Comparison of ENCODE assay signal across 1 cellular context in the genomic region with DNA sequence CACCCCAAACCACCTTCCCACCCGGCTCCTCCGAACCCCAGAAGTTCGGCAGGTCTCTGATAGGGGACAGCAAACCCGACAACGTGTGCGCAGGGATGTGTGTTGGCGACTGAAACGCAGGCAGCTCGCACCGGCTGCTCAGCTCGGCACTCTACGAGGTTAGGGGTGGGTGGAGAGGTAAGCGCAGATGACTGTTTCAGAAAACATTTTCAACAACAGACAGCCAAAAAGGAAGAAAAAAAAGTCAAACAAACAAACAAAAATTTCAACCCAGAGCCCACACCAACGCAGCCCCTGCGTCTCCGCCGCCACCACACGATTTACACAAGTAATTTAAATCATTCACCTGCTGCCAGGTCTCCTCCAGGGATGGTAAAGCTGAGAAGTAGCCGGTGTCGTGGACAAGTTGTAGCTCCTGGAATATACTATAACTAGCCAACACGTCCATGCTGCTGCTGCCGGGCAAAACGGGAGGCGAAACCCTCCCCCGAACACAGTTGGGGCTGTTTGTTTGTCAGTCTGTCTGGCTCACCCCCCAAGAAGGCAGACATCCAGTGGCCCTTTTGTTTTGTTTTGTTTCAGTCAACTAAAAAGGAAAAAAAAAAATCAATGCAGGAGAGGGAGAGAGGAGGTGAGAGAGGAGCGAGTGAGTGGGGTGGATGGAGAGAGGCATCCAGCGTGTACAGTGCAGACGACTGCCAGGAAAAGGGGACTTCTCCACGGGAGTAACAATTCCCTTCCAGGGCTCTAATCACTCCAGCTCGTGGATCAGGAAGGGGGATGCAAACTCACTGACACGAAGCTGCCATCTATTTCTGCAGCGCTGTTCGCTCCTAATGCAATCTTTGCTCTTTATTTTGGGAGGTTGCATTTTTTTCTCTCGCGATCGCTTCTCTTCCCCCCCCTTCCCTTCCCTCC.
TF ChIP-seq lines count a peak whose summit lies in the region.

A gene (minus strand): TSS at position 828 of the 918 bp plus-strand sequence. CDS start 380 bp downstream, at position 448.

TF ChIP-seq in H1, 55 proteins besides CTCF, POLR2A, EP300 and RAD21 (continues in another document):
- TF ChIP-seq HDAC2 (IDR thresholded peaks at IDR 0.05; ENCODE audit: borderline replicate concordance in 1 of 2, low read depth in 2 of 2, low read length in 2 of 2) (0 out of 4 replicates have a peak, but pooled peaks of 1 of the 2 experiments have one; percentile 49), TEAD4 (IDR thresholded peaks at IDR 0.05; ENCODE audit: low read depth, low read length) (no peak), CEBPB (IDR thresholded peaks at IDR 0.05; ENCODE audit: low read depth, low read length) (no peak), JUN (IDR thresholded peaks at IDR 0.05; ENCODE audit: low read depth, low read length) (no peak), RNF2 (IDR thresholded peaks at IDR 0.05; ENCODE audit: borderline replicate concordance, low read depth, low read length, missing control alignments, poor library complexity, severe bottlenecking) (no peak), POLR2AphosphoS5 (IDR thresholded peaks at IDR 0.05; ENCODE audit: low read depth, low read length) (peak; percentile 79; the same call in 1 of the 2 replicates), SIRT6 (IDR thresholded peaks at IDR 0.05; ENCODE audit: low read length) (no peak), HDAC6 (IDR thresholded peaks at IDR 0.05; ENCODE audit: low read depth, low read length) (no peak), TCF12 (IDR thresholded peaks at IDR 0.05; ENCODE audit: low read depth, low read length) (no peak), RFX5 (IDR thresholded peaks at IDR 0.05; ENCODE audit: borderline replicate concordance, low read depth, low read length) (no peak), SUZ12 (IDR thresholded peaks at IDR 0.05; ENCODE audit: low read length) (no peak), PHF8 (conservative IDR thresholded peaks at IDR 0.05; ENCODE audit: low read depth, low read length) (0 out of 2 replicates have a peak, but pooled peaks have one; percentile 43), SP4 (IDR thresholded peaks at IDR 0.05; ENCODE audit: low read length) (no peak), ZNF274 (IDR thresholded peaks at IDR 0.05; ENCODE audit: borderline replicate concordance, extremely low read depth, low read length) (no peak), SAP30 (IDR thresholded peaks at IDR 0.05; ENCODE audit: insufficient read depth, insufficient replicate concordance, low read length) (no peak), SP2 (IDR thresholded peaks at IDR 0.05; ENCODE audit: low read length) (no peak), SIX5 (IDR thresholded peaks at IDR 0.05; ENCODE audit: low read depth, low read length) (no peak), NRF1 (IDR thresholded peaks at IDR 0.05; ENCODE audit: low read depth, low read length) (0 out of 2 replicates have a peak, but pooled peaks have one; percentile 14), CHD1 (IDR thresholded peaks at IDR 0.05; ENCODE audit: low read depth, low read length) (0 out of 2 replicates have a peak, but pooled peaks have one; percentile 28), BCL11A (IDR thresholded peaks at IDR 0.05; ENCODE audit: low read depth in 2 of 2, low read length in 2 of 2) (no peak), CTBP2 (IDR thresholded peaks at IDR 0.05; ENCODE audit: borderline replicate concordance, insufficient read depth, insufficient read length, low read length) (no peak), KDM4A (IDR thresholded peaks at IDR 0.05; ENCODE audit: low read depth, low read length, severe bottlenecking) (peak; percentile 40), BACH1 (IDR thresholded peaks at IDR 0.05; ENCODE audit: low read length) (no peak), SP1 (IDR thresholded peaks at IDR 0.05; ENCODE audit: low read depth, low read length) (no peak), KDM1A (IDR thresholded peaks at IDR 0.05; ENCODE audit: borderline replicate concordance, low read length) (0 out of 2 replicates have a peak, but pooled peaks have one; percentile 18), FOSL1 (IDR thresholded peaks at IDR 0.05; ENCODE audit: insufficient read depth, low read depth, low read length) (no peak), CBX5 (IDR thresholded peaks at IDR 0.05; ENCODE audit: low read depth, low read length) (no peak), TBP (IDR thresholded peaks at IDR 0.05; ENCODE audit: low read depth, low read length) (peak; percentile 56), CREB1 (IDR thresholded peaks at IDR 0.05) (no peak), JUND (IDR thresholded peaks at IDR 0.05; ENCODE audit: low read length) (no peak), TAF7 (optimal IDR thresholded peaks at IDR 0.05; ENCODE audit: borderline replicate concordance, low read depth, low read length) (peak; percentile 39), RXRA (IDR thresholded peaks at IDR 0.05; ENCODE audit: insufficient read depth, low read depth, low read length) (no peak), SIN3A (conservative IDR thresholded peaks at IDR 0.05 in 1 of 2, IDR thresholded peaks at IDR 0.05 in 1 of 2; ENCODE audit: low read depth in 1 of 2, low read length in 2 of 2) (peak in 1 of 2 experiments; percentile 16; a peak in 1 of 4 replicates), SRF (IDR thresholded peaks at IDR 0.05; ENCODE audit: low read depth, low read length) (no peak), NANOG (IDR thresholded peaks at IDR 0.05; ENCODE audit: insufficient read depth, low read depth, low read length, poor library complexity, severe bottlenecking) (no peak), RBBP5 (IDR thresholded peaks at IDR 0.05; ENCODE audit: borderline replicate concordance, low read depth, low read length) (0 out of 2 replicates have a peak, but pooled peaks have one; percentile 24), CHD2 (IDR thresholded peaks at IDR 0.05; ENCODE audit: low read length) (no peak), GTF2F1 (IDR thresholded peaks at IDR 0.05; ENCODE audit: borderline replicate concordance, low read depth, low read length) (peak; percentile 38; the same call in 1 of the 2 replicates), BRCA1 (IDR thresholded peaks at IDR 0.05; ENCODE audit: low read depth, low read length) (no peak), YY1 (IDR thresholded peaks at IDR 0.05; ENCODE audit: low read depth, low read length) (no peak), EZH2 (IDR thresholded peaks at IDR 0.05; ENCODE audit: low read depth, low read length, severe bottlenecking) (no peak), GABPA (IDR thresholded peaks at IDR 0.05; ENCODE audit: borderline replicate concordance, insufficient read depth, low read length) (no peak), MAFK (IDR thresholded peaks at IDR 0.05; ENCODE audit: low read depth, low read length) (no peak), EGR1 (IDR thresholded peaks at IDR 0.05; ENCODE audit: borderline replicate concordance, low read depth, low read length) (no peak), KDM5A (IDR thresholded peaks at IDR 0.05; ENCODE audit: low read length) (no peak), POU5F1 (IDR thresholded peaks at IDR 0.05; ENCODE audit: low read depth, low read length) (no peak), ASH2L (IDR thresholded peaks at IDR 0.05; ENCODE audit: low read length) (peak; percentile 88)
- TF ChIP-seq, protein P1, sequence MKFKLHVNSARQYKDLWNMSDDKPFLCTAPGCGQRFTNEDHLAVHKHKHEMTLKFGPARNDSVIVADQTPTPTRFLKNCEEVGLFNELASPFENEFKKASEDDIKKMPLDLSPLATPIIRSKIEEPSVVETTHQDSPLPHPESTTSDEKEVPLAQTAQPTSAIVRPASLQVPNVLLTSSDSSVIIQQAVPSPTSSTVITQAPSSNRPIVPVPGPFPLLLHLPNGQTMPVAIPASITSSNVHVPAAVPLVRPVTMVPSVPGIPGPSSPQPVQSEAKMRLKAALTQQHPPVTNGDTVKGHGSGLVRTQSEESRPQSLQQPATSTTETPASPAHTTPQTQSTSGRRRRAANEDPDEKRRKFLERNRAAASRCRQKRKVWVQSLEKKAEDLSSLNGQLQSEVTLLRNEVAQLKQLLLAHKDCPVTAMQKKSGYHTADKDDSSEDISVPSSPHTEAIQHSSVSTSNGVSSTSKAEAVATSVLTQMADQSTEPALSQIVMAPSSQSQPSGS (IDR thresholded peaks at IDR 0.05; ENCODE audit: low read length), result no peak
- TF ChIP-seq, protein P2, sequence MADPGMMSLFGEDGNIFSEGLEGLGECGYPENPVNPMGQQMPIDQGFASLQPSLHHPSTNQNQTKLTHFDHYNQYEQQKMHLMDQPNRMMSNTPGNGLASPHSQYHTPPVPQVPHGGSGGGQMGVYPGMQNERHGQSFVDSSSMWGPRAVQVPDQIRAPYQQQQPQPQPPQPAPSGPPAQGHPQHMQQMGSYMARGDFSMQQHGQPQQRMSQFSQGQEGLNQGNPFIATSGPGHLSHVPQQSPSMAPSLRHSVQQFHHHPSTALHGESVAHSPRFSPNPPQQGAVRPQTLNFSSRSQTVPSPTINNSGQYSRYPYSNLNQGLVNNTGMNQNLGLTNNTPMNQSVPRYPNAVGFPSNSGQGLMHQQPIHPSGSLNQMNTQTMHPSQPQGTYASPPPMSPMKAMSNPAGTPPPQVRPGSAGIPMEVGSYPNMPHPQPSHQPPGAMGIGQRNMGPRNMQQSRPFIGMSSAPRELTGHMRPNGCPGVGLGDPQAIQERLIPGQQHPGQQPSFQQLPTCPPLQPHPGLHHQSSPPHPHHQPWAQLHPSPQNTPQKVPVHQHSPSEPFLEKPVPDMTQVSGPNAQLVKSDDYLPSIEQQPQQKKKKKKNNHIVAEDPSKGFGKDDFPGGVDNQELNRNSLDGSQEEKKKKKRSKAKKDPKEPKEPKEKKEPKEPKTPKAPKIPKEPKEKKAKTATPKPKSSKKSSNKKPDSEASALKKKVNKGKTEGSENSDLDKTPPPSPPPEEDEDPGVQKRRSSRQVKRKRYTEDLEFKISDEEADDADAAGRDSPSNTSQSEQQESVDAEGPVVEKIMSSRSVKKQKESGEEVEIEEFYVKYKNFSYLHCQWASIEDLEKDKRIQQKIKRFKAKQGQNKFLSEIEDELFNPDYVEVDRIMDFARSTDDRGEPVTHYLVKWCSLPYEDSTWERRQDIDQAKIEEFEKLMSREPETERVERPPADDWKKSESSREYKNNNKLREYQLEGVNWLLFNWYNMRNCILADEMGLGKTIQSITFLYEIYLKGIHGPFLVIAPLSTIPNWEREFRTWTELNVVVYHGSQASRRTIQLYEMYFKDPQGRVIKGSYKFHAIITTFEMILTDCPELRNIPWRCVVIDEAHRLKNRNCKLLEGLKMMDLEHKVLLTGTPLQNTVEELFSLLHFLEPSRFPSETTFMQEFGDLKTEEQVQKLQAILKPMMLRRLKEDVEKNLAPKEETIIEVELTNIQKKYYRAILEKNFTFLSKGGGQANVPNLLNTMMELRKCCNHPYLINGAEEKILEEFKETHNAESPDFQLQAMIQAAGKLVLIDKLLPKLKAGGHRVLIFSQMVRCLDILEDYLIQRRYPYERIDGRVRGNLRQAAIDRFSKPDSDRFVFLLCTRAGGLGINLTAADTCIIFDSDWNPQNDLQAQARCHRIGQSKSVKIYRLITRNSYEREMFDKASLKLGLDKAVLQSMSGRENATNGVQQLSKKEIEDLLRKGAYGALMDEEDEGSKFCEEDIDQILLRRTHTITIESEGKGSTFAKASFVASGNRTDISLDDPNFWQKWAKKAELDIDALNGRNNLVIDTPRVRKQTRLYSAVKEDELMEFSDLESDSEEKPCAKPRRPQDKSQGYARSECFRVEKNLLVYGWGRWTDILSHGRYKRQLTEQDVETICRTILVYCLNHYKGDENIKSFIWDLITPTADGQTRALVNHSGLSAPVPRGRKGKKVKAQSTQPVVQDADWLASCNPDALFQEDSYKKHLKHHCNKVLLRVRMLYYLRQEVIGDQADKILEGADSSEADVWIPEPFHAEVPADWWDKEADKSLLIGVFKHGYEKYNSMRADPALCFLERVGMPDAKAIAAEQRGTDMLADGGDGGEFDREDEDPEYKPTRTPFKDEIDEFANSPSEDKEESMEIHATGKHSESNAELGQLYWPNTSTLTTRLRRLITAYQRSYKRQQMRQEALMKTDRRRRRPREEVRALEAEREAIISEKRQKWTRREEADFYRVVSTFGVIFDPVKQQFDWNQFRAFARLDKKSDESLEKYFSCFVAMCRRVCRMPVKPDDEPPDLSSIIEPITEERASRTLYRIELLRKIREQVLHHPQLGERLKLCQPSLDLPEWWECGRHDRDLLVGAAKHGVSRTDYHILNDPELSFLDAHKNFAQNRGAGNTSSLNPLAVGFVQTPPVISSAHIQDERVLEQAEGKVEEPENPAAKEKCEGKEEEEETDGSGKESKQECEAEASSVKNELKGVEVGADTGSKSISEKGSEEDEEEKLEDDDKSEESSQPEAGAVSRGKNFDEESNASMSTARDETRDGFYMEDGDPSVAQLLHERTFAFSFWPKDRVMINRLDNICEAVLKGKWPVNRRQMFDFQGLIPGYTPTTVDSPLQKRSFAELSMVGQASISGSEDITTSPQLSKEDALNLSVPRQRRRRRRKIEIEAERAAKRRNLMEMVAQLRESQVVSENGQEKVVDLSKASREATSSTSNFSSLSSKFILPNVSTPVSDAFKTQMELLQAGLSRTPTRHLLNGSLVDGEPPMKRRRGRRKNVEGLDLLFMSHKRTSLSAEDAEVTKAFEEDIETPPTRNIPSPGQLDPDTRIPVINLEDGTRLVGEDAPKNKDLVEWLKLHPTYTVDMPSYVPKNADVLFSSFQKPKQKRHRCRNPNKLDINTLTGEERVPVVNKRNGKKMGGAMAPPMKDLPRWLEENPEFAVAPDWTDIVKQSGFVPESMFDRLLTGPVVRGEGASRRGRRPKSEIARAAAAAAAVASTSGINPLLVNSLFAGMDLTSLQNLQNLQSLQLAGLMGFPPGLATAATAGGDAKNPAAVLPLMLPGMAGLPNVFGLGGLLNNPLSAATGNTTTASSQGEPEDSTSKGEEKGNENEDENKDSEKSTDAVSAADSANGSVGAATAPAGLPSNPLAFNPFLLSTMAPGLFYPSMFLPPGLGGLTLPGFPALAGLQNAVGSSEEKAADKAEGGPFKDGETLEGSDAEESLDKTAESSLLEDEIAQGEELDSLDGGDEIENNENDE (IDR thresholded peaks at IDR 0.05; ENCODE audit: insufficient replicate concordance, low read length), result no peak
- TF ChIP-seq, protein P3, sequence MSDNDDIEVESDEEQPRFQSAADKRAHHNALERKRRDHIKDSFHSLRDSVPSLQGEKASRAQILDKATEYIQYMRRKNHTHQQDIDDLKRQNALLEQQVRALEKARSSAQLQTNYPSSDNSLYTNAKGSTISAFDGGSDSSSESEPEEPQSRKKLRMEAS (IDR thresholded peaks at IDR 0.05), result peak; percentile 40; the same call in 1 of the 2 replicates
- TF ChIP-seq, protein P4, sequence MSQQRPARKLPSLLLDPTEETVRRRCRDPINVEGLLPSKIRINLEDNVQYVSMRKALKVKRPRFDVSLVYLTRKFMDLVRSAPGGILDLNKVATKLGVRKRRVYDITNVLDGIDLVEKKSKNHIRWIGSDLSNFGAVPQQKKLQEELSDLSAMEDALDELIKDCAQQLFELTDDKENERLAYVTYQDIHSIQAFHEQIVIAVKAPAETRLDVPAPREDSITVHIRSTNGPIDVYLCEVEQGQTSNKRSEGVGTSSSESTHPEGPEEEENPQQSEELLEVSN (IDR thresholded peaks at IDR 0.05), result no peak
- TF ChIP-seq, protein P5, sequence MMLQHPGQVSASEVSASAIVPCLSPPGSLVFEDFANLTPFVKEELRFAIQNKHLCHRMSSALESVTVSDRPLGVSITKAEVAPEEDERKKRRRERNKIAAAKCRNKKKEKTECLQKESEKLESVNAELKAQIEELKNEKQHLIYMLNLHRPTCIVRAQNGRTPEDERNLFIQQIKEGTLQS (IDR thresholded peaks at IDR 0.05; ENCODE audit: insufficient read depth, low read depth, low read length), result no peak
- TF ChIP-seq, protein P6, sequence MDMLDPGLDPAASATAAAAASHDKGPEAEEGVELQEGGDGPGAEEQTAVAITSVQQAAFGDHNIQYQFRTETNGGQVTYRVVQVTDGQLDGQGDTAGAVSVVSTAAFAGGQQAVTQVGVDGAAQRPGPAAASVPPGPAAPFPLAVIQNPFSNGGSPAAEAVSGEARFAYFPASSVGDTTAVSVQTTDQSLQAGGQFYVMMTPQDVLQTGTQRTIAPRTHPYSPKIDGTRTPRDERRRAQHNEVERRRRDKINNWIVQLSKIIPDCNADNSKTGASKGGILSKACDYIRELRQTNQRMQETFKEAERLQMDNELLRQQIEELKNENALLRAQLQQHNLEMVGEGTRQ (IDR thresholded peaks at IDR 0.05; ENCODE audit: low read length), result no peak
